Comparison of ENCODE assay signal across 8 cellular contexts in genomic region chr15:63466378-63467192, GRCh38. TPM values are rescaled to one million over a fixed set of nuclear protein-coding genes. Genes with fewer than 3 reads are reported as not detected.
DNase-seq lines count a peak whose midpoint lies in the region; ATAC-seq and TF ChIP-seq lines count a peak whose summit lies in the region.

No MANE protein-coding gene starts in this region.

- peak; percentile 76 for TF ChIP-seq CTCF in WERI-Rb-1 (IDR thresholded peaks at IDR 0.05; ENCODE audit: low read depth, low read length)
- peak; percentile 66 for TF ChIP-seq CTCF in lung (IDR thresholded peaks at IDR 0.05; ENCODE audit: control extremely low read depth, extremely low read depth)
- TF ChIP-seq CTCF in testis (IDR thresholded peaks at IDR 0.05) = peak; percentile 15 to 39 (median 38)

- peak; percentile 70 for ATAC-seq in lung (ENCODE audit: insufficient read depth, low FRiP score)

- H3K4me3 ChIP-seq in WERI-Rb-1 (ENCODE audit: low read depth, low read length) (no peak overlapping the region), lung (no peak overlapping the region), testis (no peak overlapping the region)

- 24 to 41% methylated on average over 8 of the region's 8 CpGs for WGBS in lung, 2 donors
- WGBS in testis, 2 donors = 39 to 42% methylated on average over 7 to 8 of the region's 8 CpGs

- H3K27ac ChIP-seq in WERI-Rb-1 = no peak overlapping the region
- H3K27ac ChIP-seq in lung (ENCODE audit: low read depth in 1 of 2, low read length in 1 of 2) = no peak overlapping the region
- no peak overlapping the region for H3K27ac ChIP-seq in testis

- peak; percentile 60 for DNase-seq in EL
- peak; percentile 59 for DNase-seq in HCEC 1CT
- DNase-seq in NCI-H2171 treated with DMSO at 0.1 percent for 48 hours (lab: John Stamatoyannopoulos, UW) = peak; percentile 72
- peak; percentile 71 for DNase-seq in WERI-Rb-1
- peak; percentile 47 to 74 for DNase-seq in dermis microvascular lymphatic vessel endothelial cell (ENCODE audit: low read depth in 2 of 2)
- no peak for DNase-seq in lung (ENCODE audit: low spot score)
- DNase-seq in testis = peak; percentile 51
- DNase-seq in effector CD8-positive, alpha-beta T cell (lab: John Stamatoyannopoulos, UW) = no peak

- no peak for TF ChIP-seq POLR2A in testis (IDR thresholded peaks at IDR 0.05)

- no peaks in the 10 kb centered on the region for H3K9me3 ChIP-seq in WERI-Rb-1 (ENCODE audit: severe bottlenecking)
- H3K9me3 ChIP-seq in lung (ENCODE audit: control insufficient read depth in 2 of 2, insufficient read depth in 1 of 2, low read length in 1 of 2) = no peaks in the 10 kb centered on the region
- H3K9me3 ChIP-seq in testis = no peaks in the 10 kb centered on the region

- intact Hi-C loops in testis (cut with DNase I; ENCODE audit: low total_unique reads) = no loop called here

- H3K36me3 ChIP-seq in WERI-Rb-1 (no peaks in the 10 kb centered on the region), lung (ENCODE audit: control insufficient read depth in 2 of 2, insufficient read depth in 2 of 2, low read length in 2 of 2) (no peaks in the 10 kb centered on the region), testis (ENCODE audit: low read depth, missing control alignments) (no peaks in the 10 kb centered on the region)

- H3K27me3 ChIP-seq in WERI-Rb-1 (ENCODE audit: insufficient read depth, low read depth, severe bottlenecking) (no peaks in the 10 kb centered on the region), lung (ENCODE audit: control insufficient read depth, insufficient read depth) (no peaks in the 10 kb centered on the region), testis (no peaks in the 10 kb centered on the region)

- H3K4me1 ChIP-seq in lung (ENCODE audit: control insufficient read depth in 2 of 2, insufficient read depth in 2 of 2, low read length in 2 of 2) (peaks cover 0 to 4% of the 10 kb centered on the region in 2 donors), testis (peaks cover 3% of the 10 kb centered on the region)

RNA-seq across cellular contexts. Expression of gene USP3, which starts 37.8 kb away (rescaled TPM):
- total RNA-seq in dermis microvascular lymphatic vessel endothelial cell (29.5 and 37.6 TPM in 2 replicates), lung (10 to 100 TPM; 70.1 to 95.5 TPM), testis (10 to 100 TPM; 38.5 to 43.1 TPM)
- polyA plus RNA-seq in lung (10 to 100 TPM; 29.1 to 29.8 TPM), testis (ENCODE audit: insufficient read depth, low read depth, low replicate concordance) (23.2 TPM)

Comparison
In these comparisons a context has a peak if more than half of its experiments do, and no peak if none do; other contexts are left out.
1. DNase-seq: peak in EL (single experiment), HCEC 1CT (single experiment), NCI-H2171 treated with DMSO at 0.1 percent for 48 hours (single experiment), WERI-Rb-1 (single experiment), dermis microvascular lymphatic vessel endothelial cell (2 of 2) and testis (single experiment); none in lung (single experiment) and effector CD8-positive, alpha-beta T cell (single experiment).
2. Peak in every context shown above with its lines, with median percentiles within 50 percentile points of each other: CTCF ChIP-seq.